Comparison of ENCODE assay signal across 34 cellular contexts in genomic region chrX:150792949-150793527, GRCh38.
"Had no signal": no experiment of that assay in that cellular context is flagged by ENCODE, and none has a peak within 500 bp of the region (broad histone marks: within the 10 kb centered on the region; RNA-seq: fewer than 3 reads in every experiment).

No MANE protein-coding gene starts in this region.

- H3K9me3 Mint-ChIP-seq: activated CD4-positive, alpha-beta memory T cell treated with anti-CD3 and anti-CD28 coated beads for 36 hours; activated CD4-positive, alpha-beta T cell treated with anti-CD3 and anti-CD28 coated beads, Interleukin-2, amount 10 ng/mL, durations not matched to agents 24 days and 14 days; activated naive CD4-positive, alpha-beta T cell treated with anti-CD3 and anti-CD28 coated beads for 36 hours; activated naive CD4-positive, alpha-beta T cell treated with anti-CD3 and anti-CD28 coated beads, Interleukin-2, amount 50 U/mL, for 24 hours; activated naive CD8-positive, alpha-beta T cell treated with anti-CD3 and anti-CD28 coated beads for 36 hours; activated naive CD8-positive, alpha-beta T cell treated with anti-CD3 and anti-CD28 coated beads, Interleukin-2, amount 50 U/mL, for 24 hours; activated T-helper 1 cell treated with anti-CD3 and anti-CD28 coated beads, Interleukin-12 subunit alpha, Interleukin-12 subunit beta, Interleukin-2, Interleukin-4 antibody, amounts not matched to agents 30 ng/mL and 10 ng/mL and 1 ng/mL, durations not matched to agents 14 hours and 24 hours and 36 hours; activated T-helper 2 cell treated with anti-CD3 and anti-CD28 coated beads, Interferon-gamma antibody, Interleukin-2, Interleukin-4, amounts not matched to agents 10 μg/mL and 5 μg/mL and 100 μg/mL, durations not matched to agents 14 hours and 24 hours and 36 hours; central memory CD8-positive, alpha-beta T cell; dendritic cell treated with granulocyte-macrophage colony-stimulating factor and Interleukin-4, amounts not matched to agents 40 ng/mL and 50 ng/mL, for 4 days; T-helper 2 cell treated with Interferon-gamma antibody and Interleukin-4, amounts not matched to agents 5 μg/mL and 100 μg/mL, for 36 hours had no signal

- ATAC-seq: activated CD4-positive, alpha-beta T cell treated with anti-CD3 and anti-CD28 coated beads for 36 hours; activated CD8-positive, alpha-beta memory T cell treated with anti-CD3 and anti-CD28 coated beads, Interleukin-2, amount 10 ng/mL, durations not matched to agents 7 days and 5 days; activated CD8-positive, alpha-beta T cell treated with anti-CD3 and anti-CD28 coated beads, Interleukin-2, amount 10 ng/mL, durations not matched to agents 7 days and 5 days; activated naive CD8-positive, alpha-beta T cell treated with anti-CD3 and anti-CD28 coated beads, Interleukin-2, amount 50 U/mL, for 24 hours; foreskin keratinocyte; gastrocnemius medialis; T-helper 17 cell had no signal

- FAIRE-seq: bronchial epithelial cell had no signal

- H3K27ac Mint-ChIP-seq: activated CD4-positive, alpha-beta memory T cell treated with anti-CD3 and anti-CD28 coated beads for 36 hours; activated CD4-positive, alpha-beta T cell treated with anti-CD3 and anti-CD28 coated beads for 36 hours; activated CD4-positive, alpha-beta T cell treated with anti-CD3 and anti-CD28 coated beads, Interleukin-2, amount 10 ng/mL, durations not matched to agents 24 days and 14 days; activated CD8-positive, alpha-beta memory T cell treated with anti-CD3 and anti-CD28 coated beads, Interleukin-2, amount 10 ng/mL, durations not matched to agents 7 days and 5 days; activated CD8-positive, alpha-beta T cell treated with anti-CD3 and anti-CD28 coated beads, Interleukin-2, amount 10 ng/mL, durations not matched to agents 7 days and 5 days; activated naive CD4-positive, alpha-beta T cell treated with anti-CD3 and anti-CD28 coated beads for 36 hours; activated naive CD4-positive, alpha-beta T cell treated with anti-CD3 and anti-CD28 coated beads, Interleukin-2, amount 50 U/mL, for 24 hours; activated naive CD8-positive, alpha-beta T cell treated with anti-CD3 and anti-CD28 coated beads for 36 hours; activated naive CD8-positive, alpha-beta T cell treated with anti-CD3 and anti-CD28 coated beads, Interleukin-2, amount 50 U/mL, for 24 hours; activated T-helper 1 cell treated with anti-CD3 and anti-CD28 coated beads, Interleukin-12 subunit alpha, Interleukin-12 subunit beta, Interleukin-2, Interleukin-4 antibody, amounts not matched to agents 30 ng/mL and 10 ng/mL and 1 ng/mL, durations not matched to agents 14 hours and 24 hours and 36 hours; activated T-helper 2 cell treated with anti-CD3 and anti-CD28 coated beads, Interferon-gamma antibody, Interleukin-2, Interleukin-4, amounts not matched to agents 10 μg/mL and 5 μg/mL and 100 μg/mL, durations not matched to agents 14 hours and 24 hours and 36 hours; brain; dendritic cell treated with granulocyte-macrophage colony-stimulating factor and Interleukin-4, amounts not matched to agents 40 ng/mL and 50 ng/mL, for 4 days; endodermal cell; T-helper 17 cell; T-helper 2 cell treated with Interferon-gamma antibody and Interleukin-4, amounts not matched to agents 5 μg/mL and 100 μg/mL, for 36 hours had no signal

- H3K27me3 ChIP-seq: adrenal gland, ascending aorta, esophagus muscularis mucosa, foreskin keratinocyte, gastrocnemius medialis had no signal

- H3K4me1 Mint-ChIP-seq: activated CD4-positive, alpha-beta T cell treated with anti-CD3 and anti-CD28 coated beads, Interleukin-2, amount 10 ng/mL, durations not matched to agents 24 days and 14 days; activated naive CD4-positive, alpha-beta T cell treated with anti-CD3 and anti-CD28 coated beads, Interleukin-2, amount 50 U/mL, for 24 hours; brain; central memory CD8-positive, alpha-beta T cell; endodermal cell; T-helper 17 cell had no signal

- DNase-seq: activated CD4-positive, alpha-beta memory T cell treated with anti-CD3 and anti-CD28 coated beads for 36 hours; activated CD4-positive, alpha-beta T cell treated with anti-CD3 and anti-CD28 coated beads for 36 hours; activated CD4-positive, alpha-beta T cell treated with anti-CD3 and anti-CD28 coated beads, Interleukin-2, amount 10 ng/mL, durations not matched to agents 24 days and 14 days; activated CD4-positive, CD25-positive, alpha-beta regulatory T cell; activated CD4-positive, CD25-positive, alpha-beta regulatory T cell treated with anti-CD3 and anti-CD28 coated beads, Interleukin-2, amount 50 U/mL, for 72 hours; activated CD8-positive, alpha-beta memory T cell treated with anti-CD3 and anti-CD28 coated beads, Interleukin-2, amount 10 ng/mL, durations not matched to agents 7 days and 5 days; activated CD8-positive, alpha-beta memory T cell treated with anti-CD3 and anti-CD28 coated beads, Interleukin-2, amount 50 U/mL, for 4 hours; activated CD8-positive, alpha-beta T cell treated with anti-CD3 and anti-CD28 coated beads, Interleukin-2, amount 10 ng/mL, durations not matched to agents 7 days and 5 days; activated effector memory CD4-positive, alpha-beta T cell treated with anti-CD3 and anti-CD28 coated beads, Interleukin-2, amount 50 U/mL, for 16 hours; activated naive CD4-positive, alpha-beta T cell treated with anti-CD3 and anti-CD28 coated beads for 36 hours; activated naive CD8-positive, alpha-beta T cell treated with anti-CD3 and anti-CD28 coated beads for 36 hours; activated naive CD8-positive, alpha-beta T cell treated with anti-CD3 and anti-CD28 coated beads, Interleukin-2, amount 50 U/mL, for 24 hours; activated T-cell treated with anti-CD3 and anti-CD28 coated beads, Interleukin-2, amount 50 U/mL, for 1 hour; activated T-cell treated with anti-CD3 and anti-CD28 coated beads, Interleukin-2, amount 50 U/mL, for 48 hours; adrenal gland; dorsolateral prefrontal cortex; effector memory CD4-positive, alpha-beta T cell; endodermal cell; foreskin keratinocyte; gastrocnemius medialis; T-helper 1 cell; T-helper 17 cell; T1000 had no signal

- H3K36me3 ChIP-seq: adrenal gland had no signal

- H3K9me3 ChIP-seq: adrenal gland, ascending aorta, esophagus muscularis mucosa, gastrocnemius medialis had no signal

- H3K4me3 ChIP-seq: adrenal gland, ascending aorta, coronary artery, dorsolateral prefrontal cortex, esophagus muscularis mucosa, gastrocnemius medialis had no signal

- H3K27me3 Mint-ChIP-seq: activated CD4-positive, alpha-beta memory T cell treated with anti-CD3 and anti-CD28 coated beads for 36 hours; activated CD4-positive, alpha-beta T cell treated with anti-CD3 and anti-CD28 coated beads for 36 hours; activated CD4-positive, alpha-beta T cell treated with anti-CD3 and anti-CD28 coated beads, Interleukin-2, amount 10 ng/mL, durations not matched to agents 24 days and 14 days; activated CD8-positive, alpha-beta memory T cell treated with anti-CD3 and anti-CD28 coated beads, Interleukin-2, amount 10 ng/mL, durations not matched to agents 7 days and 5 days; activated naive CD4-positive, alpha-beta T cell treated with anti-CD3 and anti-CD28 coated beads, Interleukin-2, amount 50 U/mL, for 24 hours; activated naive CD8-positive, alpha-beta T cell treated with anti-CD3 and anti-CD28 coated beads for 36 hours; activated naive CD8-positive, alpha-beta T cell treated with anti-CD3 and anti-CD28 coated beads, Interleukin-2, amount 50 U/mL, for 24 hours; brain; central memory CD8-positive, alpha-beta T cell; dendritic cell treated with granulocyte-macrophage colony-stimulating factor and Interleukin-4, amounts not matched to agents 40 ng/mL and 50 ng/mL, for 4 days; T-helper 17 cell had no signal

- H3K27ac ChIP-seq: adrenal gland, ascending aorta, coronary artery, dorsolateral prefrontal cortex, esophagus muscularis mucosa, foreskin keratinocyte, gastrocnemius medialis had no signal

- H3K4me1 ChIP-seq: adrenal gland, ascending aorta, esophagus muscularis mucosa, foreskin keratinocyte, gastrocnemius medialis had no signal

- H3K4me3 Mint-ChIP-seq: activated CD4-positive, alpha-beta memory T cell treated with anti-CD3 and anti-CD28 coated beads for 36 hours; activated CD4-positive, alpha-beta T cell treated with anti-CD3 and anti-CD28 coated beads for 36 hours; activated CD4-positive, alpha-beta T cell treated with anti-CD3 and anti-CD28 coated beads, Interleukin-2, amount 10 ng/mL, durations not matched to agents 24 days and 14 days; activated CD8-positive, alpha-beta memory T cell treated with anti-CD3 and anti-CD28 coated beads, Interleukin-2, amount 10 ng/mL, durations not matched to agents 7 days and 5 days; activated CD8-positive, alpha-beta T cell treated with anti-CD3 and anti-CD28 coated beads, Interleukin-2, amount 10 ng/mL, durations not matched to agents 7 days and 5 days; activated naive CD4-positive, alpha-beta T cell treated with anti-CD3 and anti-CD28 coated beads for 36 hours; activated naive CD4-positive, alpha-beta T cell treated with anti-CD3 and anti-CD28 coated beads, Interleukin-2, amount 50 U/mL, for 24 hours; activated naive CD8-positive, alpha-beta T cell treated with anti-CD3 and anti-CD28 coated beads for 36 hours; activated naive CD8-positive, alpha-beta T cell treated with anti-CD3 and anti-CD28 coated beads, Interleukin-2, amount 50 U/mL, for 24 hours; activated T-helper 1 cell treated with anti-CD3 and anti-CD28 coated beads, Interleukin-12 subunit alpha, Interleukin-12 subunit beta, Interleukin-2, Interleukin-4 antibody, amounts not matched to agents 30 ng/mL and 10 ng/mL and 1 ng/mL, durations not matched to agents 14 hours and 24 hours and 36 hours; brain; central memory CD8-positive, alpha-beta T cell; dendritic cell treated with granulocyte-macrophage colony-stimulating factor and Interleukin-4, amounts not matched to agents 40 ng/mL and 50 ng/mL, for 4 days; endodermal cell; T-helper 17 cell; T-helper 2 cell treated with Interferon-gamma antibody and Interleukin-4, amounts not matched to agents 5 μg/mL and 100 μg/mL, for 36 hours had no signal
